ENCODE assay signal across 1 cellular context in genomic region chr11:6156628-6157367, GRCh38.
A peak's percentile ranks its signal among the peaks of the same experiment; 100 is the strongest.
TF ChIP-seq lines count a peak whose summit lies in the region.

No MANE protein-coding gene starts in this region.

TF ChIP-seq in H1, 55 proteins besides CTCF, POLR2A, EP300 and RAD21:
- TF ChIP-seq MAFK (IDR thresholded peaks at IDR 0.05; ENCODE audit: low read depth, low read length) (peak; percentile 37; the same call in 1 of the 2 replicates), RNF2 (IDR thresholded peaks at IDR 0.05; ENCODE audit: borderline replicate concordance, low read depth, low read length, missing control alignments, poor library complexity, severe bottlenecking) (no peak)
